ENCODE assay signal across 8 cellular contexts in genomic region chr17:45132569-45133463, GRCh38. TPM values are rescaled to one million over a fixed set of nuclear protein-coding genes. Genes with fewer than 3 reads are reported as not detected.
DNase-seq lines count a peak whose midpoint lies in the region; ATAC-seq and TF ChIP-seq lines count a peak whose summit lies in the region.

No MANE protein-coding gene starts in this region.

- peaks cover 50% of the 10 kb centered on the region for H3K4me1 Mint-ChIP-seq in HFFc6 (ENCODE audit: low read depth)

- peak overlapping the region; percentile 92 for H3K4me3 Mint-ChIP-seq in HFFc6

- no peak for ATAC-seq in HG03469 (IDR thresholded peaks at IDR 0.05; ENCODE audit: unreplicated experiment)

- 0 to 2% methylated on average over 57 to 59 of the region's 72 CpGs for WGBS in lower leg skin, 2 donors

- H3K36me3 Mint-ChIP-seq in HFFc6 (ENCODE audit: low read depth), result no peaks in the 10 kb centered on the region

- H3K4me3 ChIP-seq in lower leg skin (ENCODE audit: low read depth, poor library complexity, severe bottlenecking), result peak overlapping the region; percentile 63

- DNase-seq in Caki2 (ENCODE audit: low read depth) (peak; percentile 82), HFFc6 (peak; percentile 77), NCI-H526 treated with DMSO at 0.1 percent for 48 hours (lab: John Stamatoyannopoulos, UW) (peak; percentile 72), ecto neural progenitor cell (ENCODE audit: low spot score) (peak; percentile 89), lower leg skin (ENCODE audit: low spot score in 2 of 2) (peak; percentile 71 to 96)
- DNase-seq in activated CD4-positive, alpha-beta T cell treated with anti-CD3 and anti-CD28 coated beads, Interleukin-2, amount 50 U/mL, for 4 hours, result peak; percentile 59 to 60
- peak; percentile 65 for DNase-seq in stimulated activated CD4-positive, alpha-beta T cell treated with anti-CD3 and anti-CD28 coated beads, Interleukin-4, amount 100 ng/mL, for 24 hours

- H3K27ac Mint-ChIP-seq in HFFc6, result peak overlapping the region; percentile 94

- no peaks in the 10 kb centered on the region for H3K27me3 Mint-ChIP-seq in HFFc6 (ENCODE audit: insufficient read depth)

- peak; percentile 82 for TF ChIP-seq CTCF in HFFc6 (IDR thresholded peaks at IDR 0.05)
- TF ChIP-seq CTCF in lower leg skin (IDR thresholded peaks at IDR 0.05), result peak in 1 of 3 donors; percentile 63

- in situ Hi-C loops in Caki2 (cut with HindIII; ENCODE audit: low pct_unique_long_range_greater_than_20kb, low sequenced_read_pairs), result no loop called here

- H3K9me3 Mint-ChIP-seq in HFFc6, result no peaks in the 10 kb centered on the region

- TF ChIP-seq POLR2A in lower leg skin (IDR thresholded peaks at IDR 0.05), result no peak

- intact Hi-C loops in lower leg skin (cut with DNase I; ENCODE audit: low total_unique reads), result no loop called here

RNA-seq across cellular contexts. Expression of gene PLCD3, which starts 0.5 kb away (rescaled TPM):
- total RNA-seq in Caki2 (2014; rRNA removed; shearing (Covaris generic); ENCODE audit: low replicate concordance), result 74.9 and 164 TPM in 2 replicates
- total RNA-seq in HFFc6 (2021; fragmentation: NEBNext Ultra II Directional; extraction: Animal tissue kit (Norgen Biotek cat#: 25700)), result 100 to 1,000 TPM in 1 of 6 experiments, 10 to 100 TPM in 5; 77.2 to 112 (median 83.8) TPM
- total RNA-seq in lower leg skin, result 100 to 1,000 TPM in 3 of 4 donors, 10 to 100 TPM in 1; 65.7 to 180 (median 105) TPM

RNA-seq across cellular contexts. Expression of gene ACBD4, which starts 2.7 kb away (rescaled TPM):
- total RNA-seq in Caki2 (2014; rRNA removed; shearing (Covaris generic); ENCODE audit: low replicate concordance), result 7.8 and 16.7 TPM in 2 replicates
- total RNA-seq in HFFc6 (2021; fragmentation: NEBNext Ultra II Directional; extraction: Animal tissue kit (Norgen Biotek cat#: 25700)), result 1 to 10 TPM; 5.0 to 8.0 (median 6.5) TPM
- 10 to 100 TPM in 2 of 4 donors, 1 to 10 TPM in 2; 8.2 to 14.9 (median 10.1) TPM for total RNA-seq in lower leg skin

RNA-seq across cellular contexts. Expression of gene HEXIM1, which starts 15.5 kb away (rescaled TPM):
- 11.6 and 13.0 TPM in 2 replicates for total RNA-seq in Caki2 (2014; rRNA removed; shearing (Covaris generic); ENCODE audit: low replicate concordance)
- total RNA-seq in HFFc6 (2021; fragmentation: NEBNext Ultra II Directional; extraction: Animal tissue kit (Norgen Biotek cat#: 25700)), result 10 to 100 TPM; 31.8 to 42.0 (median 34.5) TPM
- total RNA-seq in lower leg skin, result 10 to 100 TPM; 20.9 to 32.7 (median 25.0) TPM

RNA-seq across cellular contexts. Expression of gene HEXIM2, which starts 28.9 kb away (rescaled TPM):
- 36.7 and 53.4 TPM in 2 replicates for total RNA-seq in Caki2 (2014; rRNA removed; shearing (Covaris generic); ENCODE audit: low replicate concordance)
- 1 to 10 TPM; 4.8 to 9.5 (median 6.2) TPM for total RNA-seq in HFFc6 (2021; fragmentation: NEBNext Ultra II Directional; extraction: Animal tissue kit (Norgen Biotek cat#: 25700))
- 10 to 100 TPM in 1 of 4 donors, 1 to 10 TPM in 3; 2.4 to 16.7 (median 5.8) TPM for total RNA-seq in lower leg skin
